ENCODE assay signal across 10 cellular contexts in genomic region chr15:34043391-34043790, GRCh38.
"Had no signal": no experiment of that assay in that cellular context is flagged by ENCODE, and none has a peak within 500 bp of the region (broad histone marks: within the 10 kb centered on the region; RNA-seq: fewer than 3 reads in every experiment).

No MANE protein-coding gene starts in this region.

- H3K36me3 ChIP-seq: thyroid gland, vagina had no signal

- H3K27ac ChIP-seq: thyroid gland, vagina, VCaP had no signal

- H3K4me3 Mint-ChIP-seq: activated CD4-positive, alpha-beta memory T cell treated with anti-CD3 and anti-CD28 coated beads, Interleukin-2, amount 10 ng/mL, durations not matched to agents 7 days and 5 days; activated CD4-positive, alpha-beta T cell treated with anti-CD3 and anti-CD28 coated beads for 36 hours; activated T-cell treated with anti-CD3 and anti-CD28 coated beads, Interleukin-2, amount 50 U/mL, for 72 hours had no signal

- H3K4me3 ChIP-seq: skin epidermis, thyroid gland, vagina had no signal

- ATAC-seq: activated CD4-positive, alpha-beta T cell treated with anti-CD3 and anti-CD28 coated beads for 36 hours; activated T-cell treated with anti-CD3 and anti-CD28 coated beads, Interleukin-2, amount 50 U/mL, for 72 hours had no signal

- H3K27ac Mint-ChIP-seq: activated CD4-positive, alpha-beta memory T cell treated with anti-CD3 and anti-CD28 coated beads, Interleukin-2, amount 10 ng/mL, durations not matched to agents 7 days and 5 days; activated CD4-positive, alpha-beta T cell treated with anti-CD3 and anti-CD28 coated beads for 36 hours; activated T-cell treated with anti-CD3 and anti-CD28 coated beads, Interleukin-2, amount 50 U/mL, for 72 hours had no signal

- H3K9me3 ChIP-seq: thyroid gland, vagina had no signal

- DNase-seq: activated CD4-positive, alpha-beta memory T cell treated with anti-CD3 and anti-CD28 coated beads, Interleukin-2, amount 10 ng/mL, durations not matched to agents 7 days and 5 days; activated CD4-positive, alpha-beta T cell treated with anti-CD3 and anti-CD28 coated beads for 36 hours; activated T-cell treated with anti-CD3 and anti-CD28 coated beads, Interleukin-2, amount 50 U/mL, for 72 hours; erythroblast; kidney glomerular epithelial cell; posterior cingulate gyrus; thyroid gland had no signal

- H3K27me3 Mint-ChIP-seq: activated CD4-positive, alpha-beta memory T cell treated with anti-CD3 and anti-CD28 coated beads, Interleukin-2, amount 10 ng/mL, durations not matched to agents 7 days and 5 days; activated CD4-positive, alpha-beta T cell treated with anti-CD3 and anti-CD28 coated beads for 36 hours had no signal

- H3K27me3 ChIP-seq: thyroid gland, vagina had no signal

- H3K9me3 Mint-ChIP-seq: activated CD4-positive, alpha-beta memory T cell treated with anti-CD3 and anti-CD28 coated beads, Interleukin-2, amount 10 ng/mL, durations not matched to agents 7 days and 5 days; activated T-cell treated with anti-CD3 and anti-CD28 coated beads, Interleukin-2, amount 50 U/mL, for 72 hours had no signal
